Comparison of ENCODE assay signal across 1 cellular context in the genomic region with DNA sequence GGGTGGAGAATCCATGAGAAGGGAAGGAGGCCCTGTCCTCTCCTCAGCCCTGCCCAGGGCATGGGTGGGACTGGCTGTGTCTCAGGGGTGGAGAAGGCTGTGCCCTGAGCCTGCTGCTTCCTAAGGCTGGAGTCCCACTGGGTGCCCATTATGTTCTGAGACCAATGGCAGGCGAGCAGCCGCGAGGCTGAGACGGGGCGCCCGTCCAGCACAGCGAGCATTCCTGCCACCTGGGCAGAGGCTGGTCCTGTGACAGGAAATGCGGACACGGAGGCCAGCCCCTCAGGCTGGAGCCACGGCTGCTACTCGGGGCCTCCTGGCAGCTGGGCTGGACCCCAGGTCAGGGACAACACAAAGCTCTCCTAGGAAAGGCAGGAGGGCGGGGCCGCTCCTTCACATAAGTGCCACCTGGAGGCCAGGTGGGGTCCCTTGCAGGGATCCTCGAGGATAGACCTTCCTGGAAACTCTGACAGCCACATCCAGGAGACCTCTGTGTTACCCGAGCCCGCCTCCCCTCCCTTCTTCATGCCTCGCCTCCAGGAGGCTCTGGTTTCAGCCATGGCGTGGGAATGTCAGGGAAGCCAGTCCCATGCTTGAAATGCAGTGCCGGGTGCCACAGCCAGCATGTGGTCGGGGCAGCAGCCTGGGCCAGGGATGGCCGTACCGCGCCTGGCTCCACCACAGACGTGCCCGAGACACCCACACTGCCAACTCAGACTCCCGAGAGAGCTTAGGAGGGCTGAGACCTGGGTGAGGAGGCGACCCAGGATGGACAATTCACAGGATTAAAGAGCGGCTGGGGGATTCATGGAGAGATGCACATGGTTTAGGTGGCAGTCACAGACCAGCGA.
TF ChIP-seq lines count a peak whose summit lies in the region.

No MANE protein-coding gene starts in this region.

TF ChIP-seq in GM23338, 12 proteins besides CTCF, POLR2A, EP300 and RAD21 (continued from another document):
- TF ChIP-seq ZNF462 (CRISPR knock-in tag; IDR thresholded peaks at IDR 0.05) (no peak), ZNF331 (CRISPR knock-in tag; IDR thresholded peaks at IDR 0.05; ENCODE audit: low read depth) (no peak), CREB1 (CRISPR knock-in tag; IDR thresholded peaks at IDR 0.05; ENCODE audit: low read depth) (no peak), POLR2AphosphoS5 (IDR thresholded peaks at IDR 0.05; ENCODE audit: low read depth) (no peak), JUNB (IDR thresholded peaks at IDR 0.05; ENCODE audit: unreplicated experiment) (no peak), STAT1 (IDR thresholded peaks at IDR 0.05; ENCODE audit: unreplicated experiment) (no peak), NANOG (IDR thresholded peaks at IDR 0.05; ENCODE audit: borderline replicate concordance) (no peak), ZNF114 (CRISPR knock-in tag; IDR thresholded peaks at IDR 0.05) (no peak), EZH2 (IDR thresholded peaks at IDR 0.05; ENCODE audit: low read depth, unreplicated experiment) (no peak)
